ENCODE assay signal across 9 cellular contexts in genomic region chr5:149271717-149272558, GRCh38. TPM values are rescaled to one million over a fixed set of nuclear protein-coding genes. Genes with fewer than 3 reads are reported as not detected.
DNase-seq lines count a peak whose midpoint lies in the region; ATAC-seq and TF ChIP-seq lines count a peak whose summit lies in the region.
"Had no signal": no experiment of that assay in that cellular context is flagged by ENCODE, and none has a peak within 500 bp of the region (broad histone marks: within the 10 kb centered on the region; RNA-seq: fewer than 3 reads in every experiment).

TSS of gene AFAP1L1 (plus strand) at chr5:149271859. CDS start at chr5:149271969, 110 bp downstream.

- H3K4me1 ChIP-seq in mucosa of stomach (ENCODE audit: control insufficient read depth, insufficient read depth, low read length) (peaks cover 4% of the 10 kb centered on the region), tibial artery (peaks cover 0 to 19% (median 8%) of the 10 kb centered on the region in 4 donors)

- intact Hi-C loops in tibial artery (cut with DNase I; ENCODE audit: low total_unique reads): no loop called here

- DNase-seq in Daoy (ENCODE audit: low read depth) (peak; percentile 69), Kasumi-1 (lab: John Stamatoyannopoulos, UW) (peak; percentile 9 to 17), fibroblast of pulmonary artery (ENCODE audit: low read depth) (peak; percentile 59), tibial artery (peak; percentile 80 to 84)

- H3K36me3 Mint-ChIP-seq in activated T-helper 17 cell treated with anti-CD3 and anti-CD28 coated beads, Interleukin-2, amount 50 U/mL, for 72 hours (ENCODE audit: low read depth): no peaks in the 10 kb centered on the region

- H3K9me3 Mint-ChIP-seq in activated T-helper 17 cell treated with anti-CD3 and anti-CD28 coated beads, Interleukin-2, amount 50 U/mL, for 72 hours: no peaks in the 10 kb centered on the region

- H3K4me3 Mint-ChIP-seq in activated T-helper 17 cell treated with anti-CD3 and anti-CD28 coated beads, Interleukin-2, amount 50 U/mL, for 72 hours: peak within 1 kb of the TSS; percentile 73

- H3K27ac Mint-ChIP-seq in activated T-helper 17 cell treated with anti-CD3 and anti-CD28 coated beads, Interleukin-2, amount 50 U/mL, for 72 hours: no peak within 1 kb of the TSS

- no peaks in the 10 kb centered on the region for H3K9me3 ChIP-seq in mucosa of stomach (ENCODE audit: control insufficient read depth, low read length)
- H3K9me3 ChIP-seq in tibial artery: no peaks in the 10 kb centered on the region

- H3K9ac ChIP-seq in mucosa of stomach (ENCODE audit: low read length): no peak within 1 kb of the TSS

- peaks cover 27% of the 10 kb centered on the region for H3K27me3 ChIP-seq in mucosa of stomach (ENCODE audit: control insufficient read depth, insufficient read depth, low read length)
- no peaks in the 10 kb centered on the region for H3K27me3 ChIP-seq in tibial artery

- H3K27me3 Mint-ChIP-seq in activated T-helper 17 cell treated with anti-CD3 and anti-CD28 coated beads, Interleukin-2, amount 50 U/mL, for 72 hours: peaks cover 37% of the 10 kb centered on the region

- H3K4me3 ChIP-seq in fibroblast of pulmonary artery (replicated peaks; ENCODE audit: low read depth, low read length): peak within 1 kb of the TSS; percentile 73
- H3K4me3 ChIP-seq in mucosa of stomach (ENCODE audit: low read length): peak within 1 kb of the TSS; percentile 41
- H3K4me3 ChIP-seq in tibial artery: peak within 1 kb of the TSS; percentile 66 to 85

- peak within 1 kb of the TSS; percentile 69 to 77 for H3K27ac ChIP-seq in tibial artery

- no peaks in the 10 kb centered on the region for H3K4me1 Mint-ChIP-seq in activated T-helper 17 cell treated with anti-CD3 and anti-CD28 coated beads, Interleukin-2, amount 50 U/mL, for 72 hours

- H3K36me3 ChIP-seq in mucosa of stomach (ENCODE audit: control insufficient read depth, insufficient read depth, low read length) (no peaks in the 10 kb centered on the region), tibial artery (no peaks in the 10 kb centered on the region)

- ATAC-seq in activated T-helper 17 cell treated with anti-CD3 and anti-CD28 coated beads, Interleukin-2, amount 50 U/mL, for 72 hours (replicated peaks): peak; percentile 43
- ATAC-seq in HG02571 (IDR thresholded peaks at IDR 0.05; ENCODE audit: unreplicated experiment): no peak
- ATAC-seq in GM19023 (IDR thresholded peaks at IDR 0.05; ENCODE audit: unreplicated experiment): no peak

- TF ChIP-seq CTCF in fibroblast of pulmonary artery (IDR thresholded peaks at IDR 0.05; ENCODE audit: low read length, missing control alignments): no peak
- no peak for TF ChIP-seq CTCF in tibial artery (IDR thresholded peaks at IDR 0.05)

RNA-seq across cellular contexts. Expression of gene AFAP1L1, which starts in this region (rescaled TPM):
- 11.7 and 12.8 TPM in 2 replicates for total RNA-seq in Daoy (2014; rRNA removed; shearing (Covaris generic))
- under 1 TPM in 1 of 2 donors, not detected in 1; 0.16 TPM for total RNA-seq in activated T-helper 17 cell treated with anti-CD3 and anti-CD28 coated beads, Interleukin-2, amount 50 U/mL, for 72 hours
- total RNA-seq: T-helper 2 cell treated with Interferon-gamma antibody and Interleukin-4, amounts not matched to agents 100 ng/mL and 5 ng/mL, for 36 hours had no signal

Comparison
In these comparisons a context has a peak if more than half of its experiments do, and no peak if none do; other contexts are left out.
1. RNA of gene AFAP1L1 (total RNA-seq): 11.7 to 12.8 TPM in Daoy; 0.16 TPM in activated T-helper 17 cell treated with anti-CD3 and anti-CD28 coated beads, Interleukin-2, amount 50 U/mL, for 72 hours; every median in the first group is over 10 times any median in the second.
2. Peak in ATAC-seq in activated T-helper 17 cell treated with anti-CD3 and anti-CD28 coated beads, Interleukin-2, amount 50 U/mL, for 72 hours; RNA of the gene not detected or under 1 TPM.
3. DNase-seq: peak in every context shown above with its lines; median percentile 82 in tibial artery; 69 in Daoy; 59 in fibroblast of pulmonary artery; 13 in Kasumi-1.
4. Peak in every context shown above with its lines, with median percentiles within 50 percentile points of each other: H3K4me3 ChIP-seq.